19 cellular contexts compared by ENCODE assay signal in the genomic region with DNA sequence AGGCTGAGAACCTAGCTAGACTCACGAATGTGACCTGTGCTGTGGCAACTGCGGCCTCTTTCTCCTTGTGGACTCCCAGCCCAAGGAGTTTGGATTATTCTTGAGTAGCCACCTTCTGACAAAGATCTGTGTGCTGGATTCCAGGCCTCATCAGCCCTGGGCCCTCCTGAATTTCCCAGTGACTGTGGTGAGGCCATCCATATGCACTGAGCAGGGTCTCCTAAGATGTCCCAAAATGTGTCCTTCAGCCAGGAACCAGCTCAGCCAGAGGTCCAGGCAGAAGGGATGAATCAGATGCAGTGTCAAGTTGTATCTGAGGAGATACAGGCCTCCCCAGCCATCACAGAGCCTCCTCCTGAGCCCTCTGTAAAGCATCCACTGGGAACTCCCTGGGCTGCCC.
"Had no signal": no experiment of that assay in that cellular context is flagged by ENCODE, and none has a peak within 500 bp of the region (broad histone marks: within the 10 kb centered on the region; RNA-seq: fewer than 3 reads in every experiment).

No MANE protein-coding gene starts in this region.

- H3K9me3 ChIP-seq: left ventricle myocardium inferior, lower lobe of right lung, ovary, testis had no signal

- H3K4me3 ChIP-seq: coronary artery, left ventricle myocardium inferior, lower lobe of right lung, ovary, testis, tibial nerve had no signal

- H3K36me3 ChIP-seq: lower lobe of right lung, ovary had no signal

- ATAC-seq: foreskin keratinocyte; lower lobe of right lung; naive thymus-derived CD4-positive, alpha-beta T cell; right cardiac atrium; stimulated activated naive B cell treated with anti-CD40 and anti-IgM and Interleukin-4, amounts not matched to agents 10 μg/mL and 1 μg/mL and 100 μg/mL, for 72 hours; stimulated activated naive CD8-positive, alpha-beta T cell treated with anti-CD3 and anti-CD28 coated beads, Interleukin-15, amount 100 ng/mL, for 72 hours had no signal

- H3K27me3 ChIP-seq: foreskin keratinocyte, ovary, testis, tibial nerve had no signal

- H3K4me1 ChIP-seq: foreskin keratinocyte, testis had no signal

- DNase-seq: effector CD4-positive, alpha-beta T cell; endodermal cell; erythroblast; foreskin keratinocyte; immature natural killer cell; left cardiac atrium; left ventricle myocardium inferior; lower lobe of right lung; naive thymus-derived CD4-positive, alpha-beta T cell; right cardiac atrium; stimulated activated CD4-positive, alpha-beta T cell treated with anti-CD3 and anti-CD28 coated beads, Interleukin-15, amount 100 ng/mL, for 24 hours; stimulated activated CD4-positive, alpha-beta T cell treated with anti-CD3 and anti-CD28 coated beads, Interleukin-1b, Interleukin-23, amount 100 ng/mL, for 48 hours; stimulated activated CD4-positive, alpha-beta T cell treated with anti-CD3 and anti-CD28 coated beads, Interleukin-4, amount 100 ng/mL, for 24 hours; stimulated activated naive B cell treated with anti-CD40 and anti-IgM and Interleukin-4, amounts not matched to agents 10 μg/mL and 1 μg/mL and 100 μg/mL, for 72 hours; stimulated activated naive CD8-positive, alpha-beta T cell treated with anti-CD3 and anti-CD28 coated beads, Interleukin-15, amount 100 ng/mL, for 72 hours; testis had no signal

- H3K27ac ChIP-seq: coronary artery, foreskin keratinocyte, left ventricle myocardium inferior, lower lobe of right lung, ovary, testis, tibial nerve had no signal
